ENCODE assay signal across 8 cellular contexts in the genomic region with DNA sequence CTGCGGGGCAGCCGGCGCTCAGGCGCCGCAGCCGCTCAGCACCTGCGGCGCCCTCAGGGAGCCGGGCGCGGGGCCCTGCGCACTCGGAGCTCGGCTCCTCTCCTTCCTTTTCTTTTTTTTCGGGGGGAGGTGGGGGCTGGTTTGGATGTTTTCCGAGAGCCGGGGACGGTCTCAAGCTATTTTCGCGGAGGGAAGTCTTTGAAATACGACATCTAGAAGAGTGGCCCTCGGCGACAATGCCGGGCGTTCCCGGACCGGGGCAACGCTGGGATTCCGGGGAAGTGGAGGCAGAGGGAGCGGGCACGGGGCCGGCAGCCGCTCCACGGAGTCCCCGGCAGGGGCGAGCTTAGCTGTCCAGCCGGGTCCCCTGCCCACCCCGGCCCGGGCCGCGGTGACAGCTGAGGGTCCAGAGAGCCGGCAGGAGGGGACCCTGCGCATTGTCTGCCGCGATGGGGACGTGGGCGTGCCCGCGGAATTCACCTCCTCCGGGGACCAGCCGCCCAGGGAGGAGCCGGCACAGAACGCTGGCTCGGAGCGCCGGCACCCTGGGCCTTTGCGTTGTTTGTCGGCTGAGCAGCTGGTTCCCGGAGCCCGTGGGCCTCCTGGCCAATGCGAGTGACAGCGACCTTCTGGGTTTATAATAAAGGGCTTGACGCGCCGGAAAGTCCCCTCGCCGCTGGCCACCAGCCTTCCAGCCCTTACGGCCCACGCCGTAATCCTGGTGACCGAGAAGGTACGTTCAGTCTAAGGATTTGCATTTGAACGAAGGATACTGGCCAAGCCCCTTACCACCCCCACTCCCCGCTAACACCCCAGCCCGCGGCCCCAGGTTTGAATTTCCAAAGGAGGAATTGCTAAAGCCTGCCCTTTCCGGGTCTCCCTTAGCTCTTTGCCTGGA. TPM values are rescaled to one million over a fixed set of nuclear protein-coding genes. Genes with fewer than 3 reads are reported as not detected.
DNase-seq lines count a peak whose midpoint lies in the region; ATAC-seq and TF ChIP-seq lines count a peak whose summit lies in the region.

No MANE protein-coding gene starts in this region.

- intact Hi-C loops in left ventricle myocardium inferior (cut with micrococcal nuclease), result no loop called here

- H3K27ac ChIP-seq in Peyer's patch (peak overlapping the region; percentile 78 to 94 (median 84)), left ventricle myocardium inferior (replicated peaks) (peak overlapping the region; percentile 78)

- peak overlapping the region; percentile 81 for H3K27ac Mint-ChIP-seq in activated naive CD4-positive, alpha-beta T cell treated with anti-CD3 and anti-CD28 coated beads, Interleukin-2, amount 10 ng/mL, durations not matched to agents 7 days and 5 days

- TF ChIP-seq POLR2A in GM15510 (IDR thresholded peaks at IDR 0.05; ENCODE audit: borderline replicate concordance, extremely low read depth, insufficient read length) (peak; percentile 57), Peyer's patch (IDR thresholded peaks at IDR 0.05) (peak in 1 of 2 donors; percentile 56)

- H3K27me3 ChIP-seq in Peyer's patch (no peaks in the 10 kb centered on the region), left ventricle myocardium inferior (ENCODE audit: low read depth) (no peaks in the 10 kb centered on the region)

- peak overlapping the region; percentile 69 to 99 (median 78) for H3K4me3 ChIP-seq in Peyer's patch
- H3K4me3 ChIP-seq in left ventricle myocardium inferior, result peak overlapping the region; percentile 94
- H3K4me3 ChIP-seq in skeletal muscle cell (ENCODE audit: low read depth, low read length), result peak overlapping the region; percentile 53

- H3K9me3 Mint-ChIP-seq in activated naive CD4-positive, alpha-beta T cell treated with anti-CD3 and anti-CD28 coated beads, Interleukin-2, amount 10 ng/mL, durations not matched to agents 7 days and 5 days, result no peaks in the 10 kb centered on the region

- H3K36me3 Mint-ChIP-seq in activated naive CD4-positive, alpha-beta T cell treated with anti-CD3 and anti-CD28 coated beads, Interleukin-2, amount 10 ng/mL, durations not matched to agents 7 days and 5 days, result peaks cover 34% of the 10 kb centered on the region

- peak; percentile 55 for ATAC-seq in HG02943 (IDR thresholded peaks at IDR 0.05; ENCODE audit: low read depth, unreplicated experiment)

- TF ChIP-seq CTCF in Peyer's patch (IDR thresholded peaks at IDR 0.05), result peak in 1 of 6 experiments; percentile 7
- TF ChIP-seq CTCF in left ventricle myocardium inferior (IDR thresholded peaks at IDR 0.05; ENCODE audit: borderline replicate concordance), result no peak

- H3K36me3 ChIP-seq in Peyer's patch (peaks cover 0 to 16% (median 0%) of the 10 kb centered on the region in 3 donors), left ventricle myocardium inferior (peaks cover 11% of the 10 kb centered on the region)

- peaks cover 0 to 3% (median 0%) of the 10 kb centered on the region in 4 donors for H3K9me3 ChIP-seq in Peyer's patch
- no peaks in the 10 kb centered on the region for H3K9me3 ChIP-seq in left ventricle myocardium inferior (replicated peaks)

- peaks cover 32% of the 10 kb centered on the region for H3K4me1 Mint-ChIP-seq in activated naive CD4-positive, alpha-beta T cell treated with anti-CD3 and anti-CD28 coated beads, Interleukin-2, amount 10 ng/mL, durations not matched to agents 7 days and 5 days

- DNase-seq in Peyer's patch (peak; percentile 42 to 84 (median 79)), left ventricle myocardium inferior (peak; percentile 58), skeletal muscle cell (ENCODE audit: low read depth) (no peak), SKM-1 treated with dmso at 0.1 percent for 144 hours (lab: John Stamatoyannopoulos, UW; ENCODE audit: unreplicated experiment) (no peak), NCI-H187 (lab: John Stamatoyannopoulos, UW) (no peak)
- peak; percentile 72 for DNase-seq in activated naive CD4-positive, alpha-beta T cell treated with anti-CD3 and anti-CD28 coated beads, Interleukin-2, amount 10 ng/mL, durations not matched to agents 7 days and 5 days

- H3K4me3 Mint-ChIP-seq in activated naive CD4-positive, alpha-beta T cell treated with anti-CD3 and anti-CD28 coated beads, Interleukin-2, amount 10 ng/mL, durations not matched to agents 7 days and 5 days, result peak overlapping the region; percentile 75

- CTCF ChIA-PET in activated naive CD4-positive, alpha-beta T cell treated with anti-CD3 and anti-CD28 coated beads, Interleukin-2, amount 10 ng/mL, durations not matched to agents 7 days and 5 days (lab: Charles Lee), result interaction anchor here (0.9 to 1.5 kb wide), 4 partner anchors 10 to 46 kb away, joined by 3 to 6 read pairs (median 4); no protein-coding TSS in a partner anchor

- H3K27me3 Mint-ChIP-seq in activated naive CD4-positive, alpha-beta T cell treated with anti-CD3 and anti-CD28 coated beads, Interleukin-2, amount 10 ng/mL, durations not matched to agents 7 days and 5 days, result peaks cover 10% of the 10 kb centered on the region

- peaks cover 0 to 33% (median 2%) of the 10 kb centered on the region in 4 donors for H3K4me1 ChIP-seq in Peyer's patch
- peaks cover 20% of the 10 kb centered on the region for H3K4me1 ChIP-seq in left ventricle myocardium inferior

RNA-seq across cellular contexts. Expression of gene SLC37A1, which starts 0.6 kb away (rescaled TPM):
- total RNA-seq in Peyer's patch (100 to 1,000 TPM in 3 of 4 donors, 10 to 100 TPM in 1; 66.0 to 249 (median 195) TPM), left ventricle myocardium inferior (3.8 TPM)

RNA-seq across cellular contexts. Expression of gene RSPH1, which starts 18.2 kb away (rescaled TPM):
- 10 to 100 TPM in 1 of 4 donors, 1 to 10 TPM in 3; 2.5 to 11.0 (median 6.7) TPM for total RNA-seq in Peyer's patch
- total RNA-seq in left ventricle myocardium inferior, result not detected

Comparison
In these comparisons a context has a peak if more than half of its experiments do, and no peak if none do; other contexts are left out.
1. DNase-seq: peak in Peyer's patch (3 of 3), activated naive CD4-positive, alpha-beta T cell treated with anti-CD3 and anti-CD28 coated beads, Interleukin-2, amount 10 ng/mL, durations not matched to agents 7 days and 5 days (single experiment) and left ventricle myocardium inferior (single experiment); none in skeletal muscle cell (single experiment), SKM-1 treated with dmso at 0.1 percent for 144 hours (single experiment) and NCI-H187 (0 of 2).
2. RNA of gene SLC37A1, which starts 0.6 kb away (total RNA-seq): 66.0 to 249 TPM in Peyer's patch; 3.8 TPM in left ventricle myocardium inferior (single experiment); every median in the first group is over 10 times any median in the second.
3. Peak in every context shown above with its lines, with median percentiles within 50 percentile points of each other: H3K4me3 ChIP-seq.